ENCODE assay signal across 9 cellular contexts in genomic region chr7:22726345-22726848, GRCh38. TPM values are rescaled to one million over a fixed set of nuclear protein-coding genes. Genes with fewer than 3 reads are reported as not detected.
DNase-seq lines count a peak whose midpoint lies in the region; ATAC-seq and TF ChIP-seq lines count a peak whose summit lies in the region.
"Had no signal": no experiment of that assay in that cellular context is flagged by ENCODE, and none has a peak within 500 bp of the region (broad histone marks: within the 10 kb centered on the region; RNA-seq: fewer than 3 reads in every experiment).

No MANE protein-coding gene starts in this region.

- H2AFZ ChIP-seq in HCT116 (ENCODE audit: low read depth, low read length, poor library complexity, severe bottlenecking): peak overlapping the region; percentile 67

- H3K9me3 ChIP-seq in HCT116 (ENCODE audit: control insufficient read depth in 1 of 2, insufficient read depth in 1 of 2, low read depth in 1 of 2, low read length in 2 of 2) (no peaks in the 10 kb centered on the region), MG63 (peaks cover 2% of the 10 kb centered on the region; the same call in 1 of the 2 replicates)

- no peak overlapping the region for H3K9ac ChIP-seq in HCT116 (ENCODE audit: low read length)

- no peaks in the 10 kb centered on the region for H4K20me1 ChIP-seq in HCT116 (ENCODE audit: insufficient read depth)

- H3K27me3 ChIP-seq in HCT116 (ENCODE audit: insufficient read depth, low read length): no peaks in the 10 kb centered on the region
- H3K27me3 ChIP-seq in MG63: no peaks in the 10 kb centered on the region

- TF ChIP-seq CTCF in HCT116 (IDR thresholded peaks at IDR 0.05 in 2 of 3, conservative IDR thresholded peaks at IDR 0.05 in 1 of 3; ENCODE audit: borderline replicate concordance in 1 of 3, insufficient read depth in 1 of 3, low read depth in 2 of 3, low read length in 2 of 3): peak; percentile 56 to 75 (median 62)

- H3K4me2 ChIP-seq in HCT116 (ENCODE audit: low read length): no peak overlapping the region

- H3K36me3 ChIP-seq in HCT116 (ENCODE audit: control insufficient read depth in 1 of 2, insufficient read depth in 2 of 2, low read length in 2 of 2) (no peaks in the 10 kb centered on the region), MG63 (peaks cover 4% of the 10 kb centered on the region)

- H3K27ac ChIP-seq in HCT116 (ENCODE audit: low read depth, low read length): no peak overlapping the region

- peaks cover 0 to 12% of the 10 kb centered on the region in 2 experiments; a peak in 1 of 4 replicates for H3K4me1 ChIP-seq in HCT116 (ENCODE audit: control insufficient read depth in 1 of 2, insufficient read depth in 2 of 2, low read length in 2 of 2)

- ATAC-seq in HCT116 (peak; percentile 92), left colon (peak; percentile 70)

- no TSS peak for BruUV-seq in HCT116 (replicated peaks; lab: Mats Ljungman, UMichigan)

- intact Hi-C loops in HCT116 (cut with micrococcal nuclease): loop anchor here (1.0 kb wide), 1 partner anchor 166 kb away; no protein-coding TSS in a partner anchor
- intact Hi-C loops in left colon (cut with DNase I, micrococcal nuclease): loop anchor here in 1 of 2 donors (5.0 kb wide), 1 partner anchor 164 kb away; no protein-coding TSS in a partner anchor

- DNase-seq in NCI-H510A treated with DMSO at 0.1 percent for 48 hours (lab: John Stamatoyannopoulos, UW): peak; percentile 41
- DNase-seq in NCI-H510A (lab: John Stamatoyannopoulos, UW): no peak
- peak; percentile 37 for DNase-seq in HCT116 (ENCODE audit: low read depth, low spot score)
- peak; percentile 64 for DNase-seq in MG63
- peak; percentile 43 for DNase-seq in T1000 (lab: John Stamatoyannopoulos, UW)
- DNase-seq in brain pericyte (ENCODE audit: low read depth, low spot score): peak; percentile 58
- peak in 1 of 2 donors; percentile 27 for DNase-seq in left colon
- peak; percentile 22 to 38 for DNase-seq in stimulated activated CD4-positive, alpha-beta T cell treated with anti-CD3 and anti-CD28 coated beads, Interleukin-2, amount 100 ng/mL, for 48 hours

- CTCF ChIA-PET in HCT116 (lab: Charles Lee): interaction anchor here (0.6 to 7.4 kb wide), 10 partner anchors 10 to 359 kb away, joined by 3 to 195 read pairs (median 4); no protein-coding TSS in a partner anchor

- no peak for TF ChIP-seq POLR2A in HCT116 (IDR thresholded peaks at IDR 0.05; ENCODE audit: borderline replicate concordance, extremely low read depth, insufficient read depth, insufficient read length)

- TF ChIP-seq RAD21 in HCT116 (IDR thresholded peaks at IDR 0.05; ENCODE audit: low read depth): peak; percentile 75

- H3K9me2 ChIP-seq in HCT116 (ENCODE audit: insufficient read depth): no peaks in the 10 kb centered on the region

- no peaks in the 10 kb centered on the region for H3K79me2 ChIP-seq in HCT116 (ENCODE audit: insufficient read depth, low read length)

- H3K4me3 ChIP-seq in HCT116 (replicated peaks in 1 of 2; ENCODE audit: low read depth in 1 of 2, low read length in 2 of 2): no peak overlapping the region
- H3K4me3 ChIP-seq in MG63: peak overlapping the region; percentile 49

- RAD21 ChIA-PET in HCT116 (lab: Charles Lee; ENCODE audit: low non-redundant PET in 1 of 2, low total read pairs in 2 of 2, uncharacterized antibody in 2 of 2, unreplicated experiment in 2 of 2): interaction anchor here (0.6 to 2.3 kb wide), 3 partner anchors 100 to 166 kb away, joined by 4 to 9 read pairs (median 6); no protein-coding TSS in a partner anchor

- POLR2A ChIA-PET in HCT116 (lab: Charles Lee): no interaction called here

TF ChIP-seq in HCT116, 20 proteins besides CTCF, POLR2A, EP300 and RAD21:
- TF ChIP-seq EGR1 (IDR thresholded peaks at IDR 0.05; ENCODE audit: low read depth): no peak
- TF ChIP-seq MAX (IDR thresholded peaks at IDR 0.05): peak; percentile 86
TF ChIP-seq in HCT116: peak in this region for 1.

RNA-seq across cellular contexts. Expression of gene IL6, which starts 0.6 kb away (rescaled TPM):
- not detected for total RNA-seq in HCT116 (2021; ENCODE audit: unreplicated experiment)
- not detected in 2 replicates for polyA plus RNA-seq in HCT116 (2012)
- 5.2 and 13.7 TPM in 2 replicates for total RNA-seq in MG63 (2014; rRNA removed; shearing (Covaris generic); ENCODE audit: low replicate concordance)
- total RNA-seq in left colon: under 1 TPM; 0.34 to 0.76 TPM
- total RNA-seq: temporal lobe had no signal
